In the genomic region with DNA sequence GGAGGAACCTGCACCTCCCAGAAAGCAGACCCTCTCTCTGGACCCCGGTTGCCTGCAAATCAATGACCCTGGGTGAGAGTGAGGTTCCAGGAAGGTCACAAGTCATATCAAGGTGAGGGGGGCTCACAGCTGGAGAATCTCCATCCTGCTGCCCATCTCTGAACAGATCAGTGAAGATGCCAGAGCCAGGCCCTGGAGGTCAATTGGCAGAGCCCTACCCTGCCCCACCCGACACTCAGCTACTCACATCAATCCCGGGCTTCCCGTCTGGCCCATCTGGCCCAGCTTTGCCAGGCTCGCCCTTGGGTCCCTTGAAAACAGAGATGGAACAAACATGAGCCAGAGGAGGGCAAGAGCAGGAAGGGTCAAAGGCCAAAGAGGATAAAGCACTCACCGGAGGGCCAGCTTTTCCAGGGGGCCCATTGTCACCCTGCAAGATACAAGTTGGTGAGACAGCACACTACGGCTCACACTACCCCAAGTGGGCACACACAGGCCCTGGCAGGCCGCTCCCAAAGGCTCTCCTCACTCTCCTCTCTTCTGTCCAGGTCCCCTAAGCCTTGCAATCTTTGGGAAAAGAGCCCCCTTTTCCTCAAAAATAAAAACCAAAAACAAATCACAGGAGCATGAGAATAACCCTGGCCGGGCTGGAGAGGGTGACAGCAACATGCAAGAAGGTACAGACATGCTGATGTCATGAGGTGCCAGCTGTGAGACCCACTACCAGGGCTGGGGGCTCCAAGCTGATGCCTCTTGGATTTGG, we compare ENCODE assay signal across 11 cellular contexts. TPM values are rescaled to one million over a fixed set of nuclear protein-coding genes. Genes with fewer than 3 reads are reported as not detected.
DNase-seq lines count a peak whose midpoint lies in the region; ATAC-seq and TF ChIP-seq lines count a peak whose summit lies in the region.
"Had no signal": no experiment of that assay in that cellular context is flagged by ENCODE, and none has a peak within 500 bp of the region (broad histone marks: within the 10 kb centered on the region; RNA-seq: fewer than 3 reads in every experiment).

No MANE protein-coding gene starts in this region.

- H3K4me3 ChIP-seq in adipocyte (ENCODE audit: low read length) = no peak overlapping the region
- no peak overlapping the region for H3K4me3 ChIP-seq in mesodermal cell (ENCODE audit: extremely low read depth, insufficient read depth, low read length, poor library complexity, severe bottlenecking)
- H3K4me3 ChIP-seq in thoracic aorta = peak overlapping the region; percentile 76

- no peak for TF ChIP-seq CTCF in thoracic aorta (IDR thresholded peaks at IDR 0.05)

- H3K27ac Mint-ChIP-seq in activated naive CD4-positive, alpha-beta T cell treated with anti-CD3 and anti-CD28 coated beads, Interleukin-2, amount 50 U/mL, for 24 hours = no peak overlapping the region
- peak overlapping the region in 1 of 2 donors; percentile 62 for H3K27ac Mint-ChIP-seq in activated naive CD4-positive, alpha-beta T cell treated with anti-CD3 and anti-CD28 coated beads, Interleukin-2, amount 50 U/mL, for 72 hours

- 91 to 92% methylated on average over 5 of the region's 9 CpGs for WGBS in mesodermal cell (ENCODE audit: insufficient coverage in 2 of 2), 2 experiments

- DNase-seq in activated naive CD4-positive, alpha-beta T cell treated with anti-CD3 and anti-CD28 coated beads, Interleukin-2, amount 50 U/mL, for 72 hours (ENCODE audit: low spot score in 2 of 2) = no peak
- DNase-seq in adipocyte (ENCODE audit: low read depth) = no peak
- no peak for DNase-seq in thoracic aorta (ENCODE audit: low spot score)
- DNase-seq in NOMO-1 treated with dmso at 0.1 percent for 144 hours (lab: John Stamatoyannopoulos, UW; ENCODE audit: unreplicated experiment) = no peak
- DNase-seq in stimulated activated CD4-positive, alpha-beta T cell treated with anti-CD3 and anti-CD28 coated beads, Interleukin-12 subunit alpha, Interleukin-12 subunit beta, amount 100 ng/mL, for 4 hours = no peak
- no peak for DNase-seq in AG08395 (ENCODE audit: low spot score)
- DNase-seq: NCI-H1694 treated with DMSO at 0.1 percent for 48 hours; stimulated activated CD4-positive, alpha-beta T cell treated with anti-CD3 and anti-CD28 coated beads, Interleukin-1b, Interleukin-23, amount 100 ng/mL, for 48 hours had no signal

- H3K4me1 Mint-ChIP-seq in activated naive CD4-positive, alpha-beta T cell treated with anti-CD3 and anti-CD28 coated beads, Interleukin-2, amount 50 U/mL, for 24 hours = peaks cover 37% of the 10 kb centered on the region

- H3K27ac ChIP-seq in mesodermal cell (ENCODE audit: low read depth, low read length, severe bottlenecking) = peak overlapping the region; percentile 71
- H3K27ac ChIP-seq in thoracic aorta = peak overlapping the region; percentile 54 to 80

- no peaks in the 10 kb centered on the region for H3K36me3 Mint-ChIP-seq in activated naive CD4-positive, alpha-beta T cell treated with anti-CD3 and anti-CD28 coated beads, Interleukin-2, amount 50 U/mL, for 24 hours
- H3K36me3 Mint-ChIP-seq in activated naive CD4-positive, alpha-beta T cell treated with anti-CD3 and anti-CD28 coated beads, Interleukin-2, amount 50 U/mL, for 72 hours = no peaks in the 10 kb centered on the region

- peak overlapping the region; percentile 54 for H3K4me3 Mint-ChIP-seq in activated naive CD4-positive, alpha-beta T cell treated with anti-CD3 and anti-CD28 coated beads, Interleukin-2, amount 50 U/mL, for 24 hours

- no peaks in the 10 kb centered on the region for H3K9me3 Mint-ChIP-seq in activated naive CD4-positive, alpha-beta T cell treated with anti-CD3 and anti-CD28 coated beads, Interleukin-2, amount 50 U/mL, for 24 hours
- H3K9me3 Mint-ChIP-seq in activated naive CD4-positive, alpha-beta T cell treated with anti-CD3 and anti-CD28 coated beads, Interleukin-2, amount 50 U/mL, for 72 hours = no peaks in the 10 kb centered on the region

- peaks cover 10% of the 10 kb centered on the region for H3K27me3 Mint-ChIP-seq in activated naive CD4-positive, alpha-beta T cell treated with anti-CD3 and anti-CD28 coated beads, Interleukin-2, amount 50 U/mL, for 24 hours

- H3K9ac ChIP-seq in adipocyte (ENCODE audit: low read length) = peak overlapping the region; percentile 84

- H3K27me3 ChIP-seq in adipocyte (replicated peaks; ENCODE audit: control insufficient read depth, insufficient read depth, low read length) = peaks cover 13% of the 10 kb centered on the region
- H3K27me3 ChIP-seq in thoracic aorta (replicated peaks; ENCODE audit: insufficient read depth) = no peaks in the 10 kb centered on the region

- H3K4me1 ChIP-seq in adipocyte (ENCODE audit: control insufficient read depth, insufficient read depth, low read length) = peaks cover 35% of the 10 kb centered on the region
- peaks cover 16% of the 10 kb centered on the region for H3K4me1 ChIP-seq in mesodermal cell (ENCODE audit: control insufficient read depth, insufficient read depth, low read length, poor library complexity, severe bottlenecking)
- peaks cover 0 to 49% of the 10 kb centered on the region in 2 donors for H3K4me1 ChIP-seq in thoracic aorta (ENCODE audit: control insufficient read depth in 1 of 2, low read depth in 2 of 2)

- H3K36me3 ChIP-seq in adipocyte (ENCODE audit: control insufficient read depth, insufficient read depth, low read length, severe bottlenecking) (no peaks in the 10 kb centered on the region), mesodermal cell (ENCODE audit: control insufficient read depth, insufficient read depth, low read length) (no peaks in the 10 kb centered on the region), thoracic aorta (no peaks in the 10 kb centered on the region)
- H3K36me3 ChIP-seq: suprapubic skin had no signal

- H3K9me3 ChIP-seq in adipocyte (ENCODE audit: control insufficient read depth, low read length) (no peaks in the 10 kb centered on the region), mesodermal cell (ENCODE audit: control insufficient read depth, low read length) (no peaks in the 10 kb centered on the region), thoracic aorta (no peaks in the 10 kb centered on the region)
- H3K9me3 ChIP-seq: suprapubic skin had no signal

- ATAC-seq in activated naive CD4-positive, alpha-beta T cell treated with anti-CD3 and anti-CD28 coated beads, Interleukin-2, amount 50 U/mL, for 72 hours = no peak
- no peak for ATAC-seq in thoracic aorta (ENCODE audit: insufficient number of reproducible peaks, low FRiP score, low read depth)

RNA-seq across cellular contexts. Expression of gene COL9A2, which starts 2.9 kb away (rescaled TPM):
- 1 to 10 TPM; 7.0 to 9.6 TPM for total RNA-seq in activated naive CD4-positive, alpha-beta T cell treated with anti-CD3 and anti-CD28 coated beads, Interleukin-2, amount 50 U/mL, for 72 hours
- polyA plus RNA-seq in mesodermal cell (2013, experiment 1 of 2) = 31.1 TPM
- polyA plus RNA-seq in mesodermal cell (2013, experiment 2 of 2) = 23.1 TPM
- 10 to 100 TPM; 16.7 to 36.4 TPM for total RNA-seq in thoracic aorta

RNA-seq across cellular contexts. Expression of gene ZMPSTE24, which starts 56.1 kb away (rescaled TPM):
- 10 to 100 TPM; 21.4 to 34.7 TPM for total RNA-seq in activated naive CD4-positive, alpha-beta T cell treated with anti-CD3 and anti-CD28 coated beads, Interleukin-2, amount 50 U/mL, for 72 hours
- 30.7 TPM for polyA plus RNA-seq in mesodermal cell (2013, experiment 1 of 2)
- 28.4 TPM for polyA plus RNA-seq in mesodermal cell (2013, experiment 2 of 2)
- total RNA-seq in thoracic aorta = 10 to 100 TPM; 48.3 to 87.9 TPM

RNA-seq across cellular contexts. Expression of gene SMAP2, which starts 59.4 kb away (rescaled TPM):
- total RNA-seq in activated naive CD4-positive, alpha-beta T cell treated with anti-CD3 and anti-CD28 coated beads, Interleukin-2, amount 50 U/mL, for 72 hours = 100 to 1,000 TPM; 229 to 299 TPM
- polyA plus RNA-seq in mesodermal cell (2013, experiment 1 of 2) = 13.4 TPM
- polyA plus RNA-seq in mesodermal cell (2013, experiment 2 of 2) = 12.2 TPM
- total RNA-seq in thoracic aorta = 10 to 100 TPM; 42.3 to 75.3 TPM
